In genomic region chr4:7967501-7968261, GRCh38 we compare ENCODE assay signal across 11 cellular contexts. TPM values are rescaled to one million over a fixed set of nuclear protein-coding genes. Genes with fewer than 3 reads are reported as not detected.
DNase-seq lines count a peak whose midpoint lies in the region; ATAC-seq and TF ChIP-seq lines count a peak whose summit lies in the region.
"Had no signal": no experiment of that assay in that cellular context is flagged by ENCODE, and none has a peak within 500 bp of the region (broad histone marks: within the 10 kb centered on the region; RNA-seq: fewer than 3 reads in every experiment).

No MANE protein-coding gene starts in this region.

- no peaks in the 10 kb centered on the region for H3K27me3 Mint-ChIP-seq in WTC11 (ENCODE audit: low read depth)

- CTCF ChIA-PET in SK-N-SH (lab: Yijun Ruan, JAX) (interaction anchor here (0.7 to 4.0 kb wide), 7 partner anchors 8 to 165 kb away, joined by 3 to 19 read pairs (median 3); no protein-coding TSS in a partner anchor), WTC11 (lab: Charles Lee) (interaction anchor here (0.8 to 1.4 kb wide), 4 partner anchors 11 to 206 kb away, joined by 3 to 6 read pairs (median 3); no protein-coding TSS in a partner anchor)

- TF ChIP-seq CTCF in SK-N-SH (IDR thresholded peaks at IDR 0.05) (no peak), WTC11 (IDR thresholded peaks at IDR 0.05) (no peak), tibial nerve (IDR thresholded peaks at IDR 0.05) (no peak)

- H3K27ac Mint-ChIP-seq in WTC11: no peak overlapping the region; the same call in 1 of the 2 replicates

- H3K36me3 ChIP-seq in SK-N-SH (replicated peaks in 1 of 2; ENCODE audit: control insufficient read depth in 1 of 2, insufficient read depth in 2 of 2, low read length in 1 of 2) (no peaks in the 10 kb centered on the region), skeletal muscle tissue (ENCODE audit: control insufficient read depth in 3 of 3, insufficient read depth in 3 of 3, low read length in 3 of 3) (peaks cover 8 to 24% (median 22%) of the 10 kb centered on the region in 3 donors), tibial nerve (no peaks in the 10 kb centered on the region)
- H3K36me3 ChIP-seq: brain microvascular endothelial cell had no signal

- POLR2A ChIA-PET in SK-N-SH (lab: Yijun Ruan, JAX) (no interaction called here), WTC11 (lab: Charles Lee) (interaction anchor here (0.5 kb wide), 1 partner anchor 70 kb away, joined by 4 read pairs; no protein-coding TSS in a partner anchor)

- peaks cover 10% of the 10 kb centered on the region; the same call in 1 of the 2 replicates for H3K79me2 ChIP-seq in SK-N-SH (ENCODE audit: insufficient read depth)

- TF ChIP-seq POLR2A in tibial nerve (IDR thresholded peaks at IDR 0.05): no peak

- peak overlapping the region; percentile 66 for H2AFZ ChIP-seq in SK-N-SH (ENCODE audit: low read depth)

- peaks cover 37% of the 10 kb centered on the region for H3K4me1 Mint-ChIP-seq in WTC11

- H3K27me3 ChIP-seq in SK-N-SH (ENCODE audit: insufficient read depth) (no peaks in the 10 kb centered on the region), skeletal muscle tissue (ENCODE audit: control insufficient read depth in 3 of 3, insufficient read depth in 3 of 3, low read length in 3 of 3) (no peaks in the 10 kb centered on the region), tibial nerve (no peaks in the 10 kb centered on the region)
- H3K27me3 ChIP-seq: brain microvascular endothelial cell had no signal

- no peak for DNase-seq in SK-N-SH
- no peak for DNase-seq in WTC11 (ENCODE audit: low spot score)
- DNase-seq in left ventricle myocardium superior: peak; percentile 55
- DNase-seq in tibial nerve (ENCODE audit: low spot score in 2 of 2): no peak
- no peak for DNase-seq in NCI-H1092 treated with DMSO at 0.1 percent for 48 hours (lab: John Stamatoyannopoulos, UW)
- DNase-seq: activated CD4-positive, alpha-beta T cell treated with anti-CD3 and anti-CD28 coated beads for 4 hours; brain microvascular endothelial cell; OCI-M1 had no signal

- 89% methylated on average over 17 of the region's 21 CpGs for WGBS in SK-N-SH (ENCODE audit: low lambda C conversion rate)
- WGBS in tibial nerve, 2 donors: 78 to 83% methylated on average over 19 to 21 of the region's 21 CpGs

- H3K27ac ChIP-seq in SK-N-SH (ENCODE audit: low read depth in 2 of 2, low read length in 1 of 2): no peak overlapping the region
- peak overlapping the region; percentile 28 for H3K27ac ChIP-seq in skeletal muscle tissue (ENCODE audit: low read depth, low read length)
- peak overlapping the region in 1 of 4 donors; percentile 40 for H3K27ac ChIP-seq in tibial nerve
- H3K27ac ChIP-seq: brain microvascular endothelial cell had no signal

- no peaks in the 10 kb centered on the region for H3K9me3 ChIP-seq in SK-N-SH
- no peaks in the 10 kb centered on the region for H3K9me3 ChIP-seq in skeletal muscle tissue (ENCODE audit: control insufficient read depth in 3 of 3, low read length in 3 of 3)
- no peaks in the 10 kb centered on the region for H3K9me3 ChIP-seq in tibial nerve

- H4K20me1 ChIP-seq in SK-N-SH (ENCODE audit: insufficient read depth): no peaks in the 10 kb centered on the region

- TF ChIP-seq RAD21 in SK-N-SH (IDR thresholded peaks at IDR 0.05; ENCODE audit: low read length): no peak

- H3F3A ChIP-seq in SK-N-SH (replicated peaks; ENCODE audit: insufficient read depth): peaks cover 23% of the 10 kb centered on the region

- intact Hi-C loops in left ventricle myocardium superior (cut with micrococcal nuclease): no loop called here

- TF ChIP-seq EP300 in SK-N-SH (IDR thresholded peaks at IDR 0.05; ENCODE audit: borderline replicate concordance in 1 of 2, low read depth in 1 of 2, low read length in 1 of 2): no peak
- TF ChIP-seq EP300 in tibial nerve (IDR thresholded peaks at IDR 0.05): no peak

- no peak overlapping the region for H3K4me3 Mint-ChIP-seq in WTC11

- no peak overlapping the region for H3K4me3 ChIP-seq in SK-N-SH (ENCODE audit: low read depth in 2 of 2, low read length in 1 of 2)
- H3K4me3 ChIP-seq in skeletal muscle tissue (ENCODE audit: low read length in 3 of 3): no peak overlapping the region
- no peak overlapping the region for H3K4me3 ChIP-seq in tibial nerve

- H3K4me2 ChIP-seq in SK-N-SH: peak overlapping the region; percentile 8; the same call in 1 of the 2 replicates

- no peak for ATAC-seq in SK-N-SH treated with all-trans-retinoic acid at 6 μM for 48 hours
- ATAC-seq in WTC11: no peak
- peak; percentile 30 for ATAC-seq in left ventricle myocardium superior
- no peak for ATAC-seq in GM18520 (IDR thresholded peaks at IDR 0.05; ENCODE audit: unreplicated experiment)

- H3K9me3 Mint-ChIP-seq in WTC11: no peaks in the 10 kb centered on the region

- peaks cover 27 to 37% of the 10 kb centered on the region in 2 experiments; a peak in 3 of 4 replicates for H3K4me1 ChIP-seq in SK-N-SH (ENCODE audit: control insufficient read depth in 1 of 2, insufficient read depth in 2 of 2, low read depth in 1 of 2, low read length in 1 of 2)
- peaks cover 36 to 77% (median 38%) of the 10 kb centered on the region in 3 donors for H3K4me1 ChIP-seq in skeletal muscle tissue (ENCODE audit: control insufficient read depth in 3 of 3, insufficient read depth in 3 of 3, low read length in 3 of 3)
- peaks cover 0 to 53% (median 14%) of the 10 kb centered on the region in 4 donors for H3K4me1 ChIP-seq in tibial nerve

- no peaks in the 10 kb centered on the region for H3K9me2 ChIP-seq in SK-N-SH

- no peak overlapping the region for H3K9ac ChIP-seq in SK-N-SH
- no peak overlapping the region for H3K9ac ChIP-seq in skeletal muscle tissue (ENCODE audit: low read depth in 1 of 3, low read length in 3 of 3)

- no peaks in the 10 kb centered on the region for H3K36me3 Mint-ChIP-seq in WTC11

TF ChIP-seq in SK-N-SH, 30 proteins besides CTCF, POLR2A, EP300 and RAD21 (continues in another document):
- no peak for TF ChIP-seq IRF3 (IDR thresholded peaks at IDR 0.05; ENCODE audit: low read depth, low read length)
- TF ChIP-seq GATA2 (CRISPR knock-in tag; IDR thresholded peaks at IDR 0.05): no peak
- TF ChIP-seq JUND (IDR thresholded peaks at IDR 0.05): no peak
- no peak for TF ChIP-seq MEF2A (IDR thresholded peaks at IDR 0.05; ENCODE audit: borderline replicate concordance, low read depth)
- no peak for TF ChIP-seq FOSL2 (IDR thresholded peaks at IDR 0.05; ENCODE audit: borderline replicate concordance, low read depth)
- no peak for TF ChIP-seq NRF1 (IDR thresholded peaks at IDR 0.05; ENCODE audit: low read depth, low read length)
- no peak for TF ChIP-seq FOXJ3 (CRISPR knock-in tag; IDR thresholded peaks at IDR 0.05)

TF ChIP-seq in SK-N-SH treated with all-trans-retinoic acid at 6 μM for 48 hours, 23 proteins besides CTCF, POLR2A, EP300 and RAD21 (continues in another document):
- TF ChIP-seq TOX (CRISPR knock-in tag; IDR thresholded peaks at IDR 0.05; ENCODE audit: borderline replicate concordance) (no peak), CSRNP3 (CRISPR knock-in tag; IDR thresholded peaks at IDR 0.05) (no peak), ARNTL (CRISPR knock-in tag; IDR thresholded peaks at IDR 0.05; ENCODE audit: borderline replicate concordance, low read depth) (no peak), ZC3H10 (CRISPR knock-in tag; IDR thresholded peaks at IDR 0.05) (no peak)

TF ChIP-seq in WTC11, 78 proteins besides CTCF, POLR2A, EP300 and RAD21:
- TF ChIP-seq GTF2I (CRISPR knock-in tag; conservative IDR thresholded peaks at IDR 0.05): no peak
- peak; percentile 16; the same call in 1 of the 2 replicates for TF ChIP-seq FOXP1 (CRISPR knock-in tag; IDR thresholded peaks at IDR 0.05; ENCODE audit: borderline replicate concordance)

RNA-seq across cellular contexts. Expression of gene AFAP1, which starts 28.0 kb away (rescaled TPM):
- polyA plus RNA-seq in SK-N-SH (2012; rRNA removed): 40.6 and 67.9 TPM in 2 replicates
- polyA plus RNA-seq in SK-N-SH (2012; cell fraction: cytosol; rRNA removed): 48.9 and 59.9 TPM in 2 replicates
- 89.8 and 105 TPM in 2 replicates for polyA plus RNA-seq in SK-N-SH (2012; cell fraction: nucleus; rRNA removed)
- total RNA-seq in WTC11 (2021) (17.6 to 23.6 TPM (median 18.0 TPM) in 3 replicates), left ventricle myocardium superior (7.7 TPM), skeletal muscle tissue (29.2 TPM), tibial nerve (10 to 100 TPM; 23.2 to 34.9 (median 32.1) TPM)
